ENCODE assay signal across 8 cellular contexts in genomic region chr10:78973901-78974408, GRCh38.
A peak's percentile ranks its signal among the peaks of the same experiment; 100 is the strongest.
DNase-seq lines count a peak whose midpoint lies in the region; ATAC-seq, FAIRE-seq and TF ChIP-seq lines count a peak whose summit lies in the region.

No MANE protein-coding gene starts in this region.

- FAIRE-seq in HepG2 (lab: Jason Lieb, UNC) = peak; percentile 78

- H3K4me1 ChIP-seq in HepG2 (ENCODE audit: insufficient read depth, low read length) = peaks cover 91% of the 10 kb centered on the region

- ATAC-seq in HG02981 (IDR thresholded peaks at IDR 0.05; ENCODE audit: unreplicated experiment) (peak; percentile 29), HepG2 (peak; percentile 16)

- no peak overlapping the region for H2AFZ ChIP-seq in HepG2 (ENCODE audit: low read length)

- TF ChIP-seq CTCF in VCaP (conservative IDR thresholded peaks at IDR 0.05) (0 out of 2 replicates have a peak, but pooled peaks have one; percentile 7), HepG2 (CRISPR knock-in tag; IDR thresholded peaks at IDR 0.05) (no peak)

- peak overlapping the region; percentile 97 for H3K4me2 ChIP-seq in HepG2 (ENCODE audit: low read depth, low read length)

- H4K20me1 ChIP-seq in HepG2 (ENCODE audit: insufficient read depth, low read length) = no peaks in the 10 kb centered on the region

- H3K36me3 ChIP-seq in HepG2 (replicated peaks in 1 of 2; ENCODE audit: control insufficient read depth in 1 of 2, insufficient read depth in 2 of 2, low read length in 2 of 2) = no peaks in the 10 kb centered on the region

- WGBS in HepG2 (ENCODE audit: low lambda C conversion rate) = 0% methylated on average over 3 of the region's 41 CpGs

- no TSS peak for BruUV-seq in HepG2 (replicated peaks; lab: Mats Ljungman, UMichigan)

- TF ChIP-seq POLR2A in HepG2 (IDR thresholded peaks at IDR 0.05; ENCODE audit: insufficient read depth in 1 of 2, low read depth in 2 of 2, low read length in 2 of 2) = no peak

- H3K9ac ChIP-seq in HepG2 (ENCODE audit: insufficient read depth, low read depth, low read length) = peak overlapping the region; percentile 82

- intact Hi-C loops in HepG2 (cut with micrococcal nuclease; ENCODE audit: unreplicated experiment) = loop anchor here (1.0 to 10.0 kb wide), 8 partner anchors 9 to 515 kb away; partner anchors contain the start of gene ZMIZ1

- peak overlapping the region; percentile 97 for H3K27ac ChIP-seq in VCaP
- H3K27ac ChIP-seq in HepG2 (ENCODE audit: extremely low read length, insufficient read depth, low read length) = peak overlapping the region; percentile 98

- in situ Hi-C loops in HepG2 (cut with HindIII; ENCODE audit: extremely low pct_ligation_motif_present, low pct_unique_long_range_greater_than_20kb) = loop anchor here (5.0 kb wide), 1 partner anchor 213 kb away; no protein-coding TSS in a partner anchor

- peak in 1 of 2 experiments; percentile 78; a peak in 2 of 4 replicates for TF ChIP-seq EP300 in HepG2 (IDR thresholded peaks at IDR 0.05; ENCODE audit: low read depth in 2 of 2, low read length in 2 of 2)
- peak; percentile 54; the same call in 1 of the 2 replicates for TF ChIP-seq EP300 in HepG2 (CRISPR knock-in tag; IDR thresholded peaks at IDR 0.05; ENCODE audit: borderline replicate concordance)

- CTCF ChIA-PET in HepG2 (lab: Yijun Ruan, JAX; ENCODE audit: low intra/inter-chr PET ratio, low total read pairs) = no interaction called here

- DNase-seq in activated T-cell treated with anti-CD3 and anti-CD28 coated beads for 1 hour (ENCODE audit: low read depth) = peak; percentile 26
- no peak for DNase-seq in activated T-cell treated with anti-CD3 and anti-CD28 coated beads, Interleukin-2, amount 50 U/mL, for 1 hour
- peak; percentile 83 for DNase-seq in NCI-H2029 (lab: John Stamatoyannopoulos, UW)
- peak; percentile 95 for DNase-seq in dermis blood vessel endothelial cell
- DNase-seq in HepG2 (ENCODE audit: low spot score) = peak; percentile 93
- peak; percentile 58 for DNase-seq in stimulated activated CD4-positive, alpha-beta T cell treated with anti-CD3 and anti-CD28 coated beads, Interleukin-4, amount 100 ng/mL, for 1 hour

- H3K9me3 ChIP-seq in HepG2 (ENCODE audit: low read length) = no peaks in the 10 kb centered on the region

- H3K4me3 ChIP-seq in HepG2 (replicated peaks in 1 of 3; ENCODE audit: insufficient read depth in 1 of 3, low read depth in 2 of 3, low read length in 3 of 3) = peak overlapping the region; percentile 48 to 60 (median 58); a peak in 5 of 6 replicates

- no peaks in the 10 kb centered on the region for H3K79me2 ChIP-seq in HepG2 (ENCODE audit: insufficient read depth, low read length)

- POLR2A ChIA-PET in HepG2 (lab: Yijun Ruan, JAX) = interaction anchor here (0.7 to 5.2 kb wide), 31 partner anchors 8 to 515 kb away, joined by 3 to 122 read pairs (median 6); partner anchors contain the start of gene ZMIZ1

- no peak for TF ChIP-seq RAD21 in HepG2 (CRISPR knock-in tag; IDR thresholded peaks at IDR 0.05)

- H3K27me3 ChIP-seq in HepG2 (ENCODE audit: control insufficient read depth in 1 of 2, insufficient read depth in 2 of 2, low read length in 2 of 2) = no peaks in the 10 kb centered on the region

TF ChIP-seq in HepG2, 621 proteins besides CTCF, POLR2A, EP300 and RAD21 (continues in another document):
- no peak for TF ChIP-seq TRIM24 (CRISPR knock-in tag; IDR thresholded peaks at IDR 0.05)
- TF ChIP-seq ZSCAN12 (CRISPR knock-in tag; IDR thresholded peaks at IDR 0.05) = no peak
- TF ChIP-seq THYN1 (CRISPR knock-in tag; IDR thresholded peaks at IDR 0.05; ENCODE audit: borderline replicate concordance, low read depth) = no peak
- no peak for TF ChIP-seq HNF4G (IDR thresholded peaks at IDR 0.05; ENCODE audit: borderline replicate concordance, low read depth, low read length)
- no peak for TF ChIP-seq HNF4G (CRISPR knock-in tag; IDR thresholded peaks at IDR 0.05; ENCODE audit: borderline replicate concordance, low read depth)
- peak; percentile 41; the same call in 1 of the 2 replicates for TF ChIP-seq RARA (CRISPR knock-in tag; IDR thresholded peaks at IDR 0.05)
- TF ChIP-seq SIX4 (CRISPR knock-in tag; IDR thresholded peaks at IDR 0.05) = peak; percentile 64
- TF ChIP-seq CEBPZ (IDR thresholded peaks at IDR 0.05; ENCODE audit: low read length) = no peak
- no peak for TF ChIP-seq ZNF766 (CRISPR knock-in tag; IDR thresholded peaks at IDR 0.05; ENCODE audit: borderline replicate concordance)
- TF ChIP-seq MYC (CRISPR knock-in tag; IDR thresholded peaks at IDR 0.05; ENCODE audit: borderline replicate concordance) = peak; percentile 14; the same call in 1 of the 2 replicates
- TF ChIP-seq ZNF343 (CRISPR knock-in tag; IDR thresholded peaks at IDR 0.05) = no peak
- no peak for TF ChIP-seq KDM5B (CRISPR knock-in tag; IDR thresholded peaks at IDR 0.05; ENCODE audit: borderline replicate concordance)
- TF ChIP-seq GATA4 (IDR thresholded peaks at IDR 0.05; ENCODE audit: borderline replicate concordance, low read depth) = 0 out of 2 replicates have a peak, but pooled peaks have one; percentile 26
- TF ChIP-seq ZBTB1 (CRISPR knock-in tag; IDR thresholded peaks at IDR 0.05; ENCODE audit: borderline replicate concordance) = no peak
- 0 out of 2 replicates have a peak, but pooled peaks have one; percentile 34 for TF ChIP-seq PHF20 (CRISPR knock-in tag; IDR thresholded peaks at IDR 0.05)
- TF ChIP-seq ZNF317 (CRISPR knock-in tag; IDR thresholded peaks at IDR 0.05) = no peak; the same call in 1 of the 2 replicates
- TF ChIP-seq RCOR2 (CRISPR knock-in tag; IDR thresholded peaks at IDR 0.05) = no peak
- TF ChIP-seq TFAP4 (IDR thresholded peaks at IDR 0.05; ENCODE audit: borderline replicate concordance, low read depth) = peak; percentile 49; the same call in 1 of the 2 replicates
- TF ChIP-seq DNMT1 (CRISPR knock-in tag; IDR thresholded peaks at IDR 0.05) = no peak
- TF ChIP-seq ATF3 (CRISPR knock-in tag; IDR thresholded peaks at IDR 0.05) = 0 out of 2 replicates have a peak, but pooled peaks have one; percentile 26
- no peak for TF ChIP-seq SIN3B (IDR thresholded peaks at IDR 0.05; ENCODE audit: low read length)
- no peak for TF ChIP-seq IKZF4 (CRISPR knock-in tag; IDR thresholded peaks at IDR 0.05; ENCODE audit: borderline replicate concordance, low read depth, not compliant biosample characterization)
- TF ChIP-seq PPARG (CRISPR knock-in tag; conservative IDR thresholded peaks at IDR 0.05) = peak; percentile 53
- TF ChIP-seq ZNF12 (CRISPR knock-in tag; IDR thresholded peaks at IDR 0.05) = no peak
- peak; percentile 29; the same call in 1 of the 2 replicates for TF ChIP-seq HDAC2 (CRISPR knock-in tag; IDR thresholded peaks at IDR 0.05)
- TF ChIP-seq CREM (IDR thresholded peaks at IDR 0.05) = no peak
- no peak for TF ChIP-seq CREM (CRISPR knock-in tag; IDR thresholded peaks at IDR 0.05)
- TF ChIP-seq ZNF615 (CRISPR knock-in tag; IDR thresholded peaks at IDR 0.05; ENCODE audit: borderline replicate concordance) = no peak
- TF ChIP-seq SRSF4 (IDR thresholded peaks at IDR 0.05; ENCODE audit: low read depth, low read length, poor library complexity, severe bottlenecking) = no peak
- peak; percentile 65; the same call in 1 of the 2 replicates for TF ChIP-seq TFDP1 (CRISPR knock-in tag; IDR thresholded peaks at IDR 0.05; ENCODE audit: borderline replicate concordance)
